Comparison of ENCODE assay signal across 9 cellular contexts in the genomic region with DNA sequence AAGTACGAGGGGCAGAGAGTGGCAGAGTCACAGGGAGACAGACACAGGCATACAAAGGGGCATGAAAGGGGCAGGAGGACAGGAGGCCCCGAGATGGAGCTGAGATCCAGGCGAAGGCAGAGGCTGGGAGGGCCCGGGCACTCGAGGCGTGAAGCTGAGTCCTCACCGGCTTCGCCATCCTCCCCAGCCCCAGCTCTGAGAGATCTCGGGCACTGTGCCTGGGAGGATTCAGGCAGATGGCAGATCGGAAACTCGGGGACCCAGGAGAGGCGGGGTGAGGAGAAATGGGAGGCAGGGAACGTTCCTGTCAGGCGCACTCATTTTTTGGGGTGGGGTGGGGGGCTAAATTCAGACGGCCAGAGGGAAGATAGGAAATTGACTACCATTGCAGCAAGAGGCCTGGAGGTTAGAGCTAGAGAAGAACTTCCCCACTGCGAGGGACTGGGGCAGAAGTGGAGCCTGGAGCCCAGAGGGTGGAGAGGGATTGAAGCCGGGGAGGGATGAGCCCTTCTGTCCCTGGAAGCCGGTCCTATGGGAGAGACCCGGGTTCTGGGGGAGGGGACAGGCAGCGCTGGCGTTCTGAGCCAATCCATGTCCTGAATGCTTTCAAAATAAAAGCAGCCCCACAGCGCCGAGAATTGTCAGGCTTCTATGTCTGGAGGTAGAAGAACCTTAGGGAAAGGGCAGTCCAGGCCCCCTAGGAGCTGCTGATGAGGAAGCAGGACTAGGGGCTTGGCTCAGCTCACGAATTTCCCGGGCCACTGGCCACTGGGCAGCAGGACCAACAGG. TPM values are rescaled to one million over a fixed set of nuclear protein-coding genes. Genes with fewer than 3 reads are reported as not detected.
DNase-seq lines count a peak whose midpoint lies in the region; ATAC-seq, FAIRE-seq and TF ChIP-seq lines count a peak whose summit lies in the region.
"Had no signal": no experiment of that assay in that cellular context is flagged by ENCODE, and none has a peak within 500 bp of the region (broad histone marks: within the 10 kb centered on the region; RNA-seq: fewer than 3 reads in every experiment).

No MANE protein-coding gene starts in this region.

- H3K4me3 ChIP-seq in endothelial cell of umbilical vein (replicated peaks in 1 of 3; ENCODE audit: insufficient read depth in 1 of 3, low read depth in 1 of 3, low read length in 3 of 3): peak overlapping the region in 1 of 3 experiments; percentile 43
- peak overlapping the region in 1 of 4 donors; percentile 36 for H3K4me3 ChIP-seq in pancreas

- no peaks in the 10 kb centered on the region for H3K79me2 ChIP-seq in endothelial cell of umbilical vein (ENCODE audit: control insufficient read depth, insufficient read depth, low read length)

- no peaks in the 10 kb centered on the region for H3K9me3 ChIP-seq in endothelial cell of umbilical vein (replicated peaks; ENCODE audit: control insufficient read depth, insufficient read depth, low read length)
- no peaks in the 10 kb centered on the region for H3K9me3 ChIP-seq in pancreas

- BruUV-seq in endothelial cell of umbilical vein (replicated peaks; lab: Mats Ljungman, UMichigan): no TSS peak

- intact Hi-C loops in endothelial cell of umbilical vein (cut with micrococcal nuclease): loop anchor here (1.0 kb wide), 2 partner anchors 18 to 198 kb away; no protein-coding TSS in a partner anchor
- intact Hi-C loops in sciatic nerve (cut with DNase I): no loop called here
- intact Hi-C loops in pancreas (cut with DNase I): no loop called here

- POLR2A ChIA-PET in endothelial cell of umbilical vein (lab: Charles Lee): interaction anchor here (0.6 to 1.3 kb wide), 2 partner anchors 32 to 249 kb away, joined by 3 to 4 read pairs; no protein-coding TSS in a partner anchor

- no peak overlapping the region for H3K4me2 ChIP-seq in endothelial cell of umbilical vein (ENCODE audit: insufficient read depth, low read length)

- H3K9me1 ChIP-seq in endothelial cell of umbilical vein (replicated peaks; ENCODE audit: control insufficient read depth, extremely low read depth, insufficient read depth, low read length): no peaks in the 10 kb centered on the region

- H3K27ac ChIP-seq in endothelial cell of umbilical vein (ENCODE audit: insufficient read depth, low read depth, low read length) (no peak overlapping the region), pancreas (no peak overlapping the region)
- H3K27ac ChIP-seq: 22Rv1 had no signal

- H3K27me3 ChIP-seq in endothelial cell of umbilical vein (ENCODE audit: control insufficient read depth in 2 of 2, insufficient read depth in 2 of 2, low read length in 2 of 2) (peaks cover 4% of the 10 kb centered on the region in 2 experiments), pancreas (peaks cover 0 to 5% (median 2%) of the 10 kb centered on the region in 4 donors)

- peak overlapping the region; percentile 100 for H2AFZ ChIP-seq in endothelial cell of umbilical vein (ENCODE audit: low read depth, low read length)

- CTCF ChIA-PET in endothelial cell of umbilical vein (lab: Charles Lee): interaction anchor here (0.6 to 7.3 kb wide), 35 partner anchors 9 to 925 kb away, joined by 3 to 136 read pairs (median 4); a partner anchor contains a TSS

- 26 to 27% methylated on average over 25 of the region's 25 CpGs for WGBS in pancreas, 2 donors

- peaks cover 3% of the 10 kb centered on the region for H3K4me1 ChIP-seq in endothelial cell of umbilical vein (ENCODE audit: control insufficient read depth, extremely low read depth, insufficient read depth, low read length)
- no peaks in the 10 kb centered on the region for H3K4me1 ChIP-seq in pancreas

- no peaks in the 10 kb centered on the region for H4K20me1 ChIP-seq in endothelial cell of umbilical vein (replicated peaks; ENCODE audit: control insufficient read depth, extremely low read depth, insufficient read depth, low read length)

- ATAC-seq in sciatic nerve: peak; percentile 16
- ATAC-seq in pancreas: no peak

- no peak for TF ChIP-seq POLR2A in endothelial cell of umbilical vein (IDR thresholded peaks at IDR 0.05; ENCODE audit: low read depth, low read length)

- H3K36me3 ChIP-seq in endothelial cell of umbilical vein (ENCODE audit: control insufficient read depth in 2 of 2, extremely low read depth in 1 of 2, insufficient read depth in 2 of 2, low read length in 2 of 2) (no peaks in the 10 kb centered on the region), pancreas (no peaks in the 10 kb centered on the region)

- H3K9ac ChIP-seq in endothelial cell of umbilical vein (replicated peaks; ENCODE audit: extremely low read depth, insufficient read depth, low read length): no peak overlapping the region

- no peak for FAIRE-seq in endothelial cell of umbilical vein (lab: Jason Lieb, UNC)
- no peak for FAIRE-seq in pancreas (lab: Jason Lieb, UNC)

- DNase-seq in DMS 273 (lab: John Stamatoyannopoulos, UW; ENCODE audit: unreplicated experiment): peak; percentile 47
- no peak for DNase-seq in DMS 273 treated with DMSO at 0.1 percent for 48 hours (lab: John Stamatoyannopoulos, UW)
- peak; percentile 41 for DNase-seq in NCI-H2227 treated with DMSO at 0.1 percent for 48 hours (lab: John Stamatoyannopoulos, UW)
- no peak for DNase-seq in endothelial cell of umbilical vein (ENCODE audit: low read depth, low spot score)
- DNase-seq in sciatic nerve (ENCODE audit: low spot score): no peak
- no peak for DNase-seq in pancreas
- no peak for DNase-seq in NOMO-1 treated with dmso at 0.1 percent for 144 hours (lab: John Stamatoyannopoulos, UW; ENCODE audit: unreplicated experiment)
- DNase-seq in amniotic stem cell (lab: John Stamatoyannopoulos, UW): no peak

- no peak for TF ChIP-seq CTCF in endothelial cell of umbilical vein (IDR thresholded peaks at IDR 0.05; ENCODE audit: extremely low read depth in 1 of 2, insufficient read depth in 1 of 2, low read depth in 1 of 2, low read length in 2 of 2)
- no peak for TF ChIP-seq CTCF in pancreas (IDR thresholded peaks at IDR 0.05)

- dilution Hi-C loops in endothelial cell of umbilical vein (cut with MboI; ENCODE audit: extremely low pct_ligation_motif_present, low sequenced_read_pairs): no loop called here

TF ChIP-seq in endothelial cell of umbilical vein, 7 proteins besides CTCF, POLR2A, EP300 and RAD21:
- TF ChIP-seq EZH2 (IDR thresholded peaks at IDR 0.05; ENCODE audit: borderline replicate concordance, low read depth, low read length, severe bottlenecking): peak; percentile 12
- TF ChIP-seq, protein P1, sequence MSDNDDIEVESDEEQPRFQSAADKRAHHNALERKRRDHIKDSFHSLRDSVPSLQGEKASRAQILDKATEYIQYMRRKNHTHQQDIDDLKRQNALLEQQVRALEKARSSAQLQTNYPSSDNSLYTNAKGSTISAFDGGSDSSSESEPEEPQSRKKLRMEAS (IDR thresholded peaks at IDR 0.05; ENCODE audit: insufficient read depth, insufficient read length): no peak

RNA-seq across cellular contexts. Expression of a gene that starts 12.6 kb away (rescaled TPM):
- total RNA-seq in endothelial cell of umbilical vein: not detected in 2 replicates
- 0.08 and 0.10 TPM in 2 replicates for polyA plus RNA-seq in endothelial cell of umbilical vein
- 0.06 TPM in 1 of 2 replicates, not detected in the other for polyA plus RNA-seq in endothelial cell of umbilical vein (2011; cell fraction: cytosol; rRNA removed)
- polyA plus RNA-seq in endothelial cell of umbilical vein (2011; cell fraction: nucleus; rRNA removed): not detected in 2 replicates
- 0.13 and 0.33 TPM in 2 replicates for polyA plus RNA-seq in endothelial cell of umbilical vein (2012)
- 0.07 and 0.15 TPM in 2 replicates for polyA minus RNA-seq in endothelial cell of umbilical vein
- not detected for polyA minus RNA-seq in endothelial cell of umbilical vein (2011; cell fraction: cytosol; rRNA and poly(A)+ RNA removed)
- 0.14 TPM in 1 of 2 replicates, not detected in the other for polyA minus RNA-seq in endothelial cell of umbilical vein (2011; cell fraction: nucleus; rRNA and poly(A)+ RNA removed)
- 3.5 TPM for total RNA-seq in sciatic nerve
- under 1 TPM; 0.09 to 0.79 (median 0.36) TPM for total RNA-seq in pancreas
- polyA plus RNA-seq in pancreas: 1 to 10 TPM in 1 of 2 donors, under 1 TPM in 1; 0.87 to 2.1 TPM

RNA-seq across cellular contexts. Expression of a gene that starts 41.9 kb away (rescaled TPM):
- total RNA-seq in endothelial cell of umbilical vein: not detected in 2 replicates
- not detected in 2 replicates for polyA plus RNA-seq in endothelial cell of umbilical vein
- polyA plus RNA-seq in endothelial cell of umbilical vein (2011; cell fraction: cytosol; rRNA removed): not detected in 2 replicates
- polyA plus RNA-seq in endothelial cell of umbilical vein (2011; cell fraction: nucleus; rRNA removed): not detected in 2 replicates
- polyA plus RNA-seq in endothelial cell of umbilical vein (2012): not detected in 2 replicates
- polyA minus RNA-seq in endothelial cell of umbilical vein: not detected in 2 replicates
- polyA minus RNA-seq in endothelial cell of umbilical vein (2011; cell fraction: cytosol; rRNA and poly(A)+ RNA removed): not detected
- polyA minus RNA-seq in endothelial cell of umbilical vein (2011; cell fraction: nucleus; rRNA and poly(A)+ RNA removed): not detected in 2 replicates
- not detected for total RNA-seq in sciatic nerve
- total RNA-seq in pancreas: under 1 TPM in 2 of 6 donors, not detected in 4; 0.49 to 0.76 TPM
- polyA plus RNA-seq in pancreas: 1 to 10 TPM; 1.6 to 4.6 TPM

RNA-seq across cellular contexts. Expression of a gene that starts 44.6 kb away (rescaled TPM):
- total RNA-seq in endothelial cell of umbilical vein: 33.8 and 37.4 TPM in 2 replicates
- polyA plus RNA-seq in endothelial cell of umbilical vein: 62.8 and 103 TPM in 2 replicates
- 21.3 and 39.0 TPM in 2 replicates for polyA plus RNA-seq in endothelial cell of umbilical vein (2011; cell fraction: cytosol; rRNA removed)
- polyA plus RNA-seq in endothelial cell of umbilical vein (2011; cell fraction: nucleus; rRNA removed): 13.0 and 13.9 TPM in 2 replicates
- polyA plus RNA-seq in endothelial cell of umbilical vein (2012): 20.5 and 47.5 TPM in 2 replicates
- polyA minus RNA-seq in endothelial cell of umbilical vein: 4.4 and 9.4 TPM in 2 replicates
- polyA minus RNA-seq in endothelial cell of umbilical vein (2011; cell fraction: cytosol; rRNA and poly(A)+ RNA removed): 16.5 TPM
- polyA minus RNA-seq in endothelial cell of umbilical vein (2011; cell fraction: nucleus; rRNA and poly(A)+ RNA removed): 3.7 and 4.0 TPM in 2 replicates
- 33.6 TPM for total RNA-seq in sciatic nerve
- 10 to 100 TPM in 5 of 6 donors, 1 to 10 TPM in 1; 8.0 to 23.3 (median 13.2) TPM for total RNA-seq in pancreas
- 10 to 100 TPM; 25.1 to 41.2 TPM for polyA plus RNA-seq in pancreas

Comparison
In these comparisons a context has a peak if more than half of its experiments do, and no peak if none do; other contexts are left out.
1. DNase-seq: peak in DMS 273 (single experiment) and NCI-H2227 treated with DMSO at 0.1 percent for 48 hours (single experiment); none in DMS 273 treated with DMSO at 0.1 percent for 48 hours (single experiment), endothelial cell of umbilical vein (single experiment), sciatic nerve (single experiment), pancreas (0 of 6), NOMO-1 treated with dmso at 0.1 percent for 144 hours (single experiment) and amniotic stem cell (single experiment).